In the genomic region with DNA sequence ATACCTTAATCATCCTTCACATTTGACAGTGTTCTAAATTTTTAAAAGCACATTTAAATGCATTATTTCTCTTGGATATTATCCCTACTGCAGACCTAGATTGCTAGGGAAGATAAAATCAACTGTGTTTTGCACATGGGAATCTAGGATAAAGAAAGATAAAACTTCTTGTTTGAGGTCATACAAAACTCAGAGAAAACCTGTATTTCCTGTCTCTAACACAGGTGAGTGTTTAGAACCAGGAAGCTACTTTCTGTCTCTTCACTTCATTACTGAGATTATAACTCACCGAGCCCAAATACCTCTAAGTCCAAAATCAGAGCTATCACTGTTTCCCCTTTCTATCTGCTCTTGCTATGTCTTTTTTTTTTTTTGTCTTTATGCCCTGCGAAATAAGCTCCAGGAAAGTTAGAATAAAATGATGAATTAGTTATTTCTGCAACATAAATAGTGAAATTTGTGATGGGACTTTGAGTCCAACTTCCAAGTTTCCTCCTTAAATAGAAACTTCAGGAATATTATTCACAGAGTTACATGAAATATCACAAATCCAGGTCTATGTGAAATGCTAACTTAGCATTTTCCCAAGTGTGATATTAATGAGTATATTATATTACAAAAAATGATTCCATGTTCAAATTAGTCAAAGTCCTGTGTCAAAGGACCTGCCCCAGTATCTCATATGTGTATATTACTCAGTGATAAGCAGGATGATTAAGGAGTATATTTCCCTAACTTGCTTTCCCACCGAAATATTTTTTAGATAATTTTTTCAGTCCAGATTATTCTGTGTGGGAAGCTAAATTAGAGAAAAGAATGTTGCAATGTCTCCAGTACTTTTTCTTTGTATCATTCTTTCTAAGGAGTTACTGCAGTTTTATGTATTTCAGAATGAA, we compare ENCODE assay signal across 16 cellular contexts.
"Had no signal": no experiment of that assay in that cellular context is flagged by ENCODE, and none has a peak within 500 bp of the region (broad histone marks: within the 10 kb centered on the region; RNA-seq: fewer than 3 reads in every experiment).

No MANE protein-coding gene starts in this region.

- H3K4me1 ChIP-seq: body of pancreas, neural progenitor cell, sigmoid colon had no signal

- H3K27ac ChIP-seq: body of pancreas, coronary artery, esophagus squamous epithelium, neural progenitor cell, ovary, sigmoid colon had no signal

- H3K9me3 ChIP-seq: body of pancreas, esophagus squamous epithelium, ovary, sigmoid colon had no signal

- H3K27me3 ChIP-seq: body of pancreas, esophagus squamous epithelium, neural progenitor cell, ovary, sigmoid colon had no signal

- H3K9ac ChIP-seq: neural progenitor cell had no signal

- H3K36me3 ChIP-seq: esophagus squamous epithelium, neural progenitor cell, ovary, sigmoid colon had no signal

- DNase-seq: activated B cell treated with CpG ODN at 0.5 μM for 24 hours; activated CD4-positive, alpha-beta T cell treated with anti-CD3 and anti-CD28 coated beads for 48 hours; activated CD8-positive, alpha-beta memory T cell treated with anti-CD3 and anti-CD28 coated beads, Interleukin-2, amount 50 U/mL, for 48 hours; activated gamma-delta T cell treated with Interleukin-2 at 50 U/mL for 16 hours; amygdala; body of pancreas; central memory CD4-positive, alpha-beta T cell; esophagus squamous epithelium; hippocampal formation; mammary epithelial cell; naive B cell; ovary; sigmoid colon; stimulated activated CD4-positive, alpha-beta T cell treated with anti-CD3 and anti-CD28 coated beads, Interleukin-12 subunit alpha, Interleukin-12 subunit beta, amount 100 ng/mL, for 4 hours had no signal

- H3K4me3 ChIP-seq: body of pancreas, coronary artery, esophagus squamous epithelium, neural progenitor cell, ovary, sigmoid colon had no signal

- H3K4me2 ChIP-seq: neural progenitor cell had no signal
